Comparison of ENCODE assay signal across 37 cellular contexts in genomic region chr20:17210387-17210786, GRCh38. TPM values are rescaled to one million over a fixed set of nuclear protein-coding genes. Genes with fewer than 3 reads are reported as not detected.
"Had no signal": no experiment of that assay in that cellular context is flagged by ENCODE, and none has a peak within 500 bp of the region (broad histone marks: within the 10 kb centered on the region; RNA-seq: fewer than 3 reads in every experiment).

No MANE protein-coding gene starts in this region.

- H3K27me3 ChIP-seq: adrenal gland, ascending aorta, body of pancreas, brain microvascular endothelial cell, breast epithelium, cardiac muscle cell had no signal

- H3K9me3 ChIP-seq: adrenal gland, ascending aorta, body of pancreas, breast epithelium had no signal

- ATAC-seq: activated naive CD4-positive, alpha-beta T cell treated with anti-CD3 and anti-CD28 coated beads, Interleukin-2, amount 50 U/mL, for 72 hours; activated naive CD8-positive, alpha-beta T cell treated with anti-CD3 and anti-CD28 coated beads, Interleukin-2, amount 50 U/mL, for 24 hours; activated T-cell treated with anti-CD3 and anti-CD28 coated beads, Interleukin-2, amount 50 U/mL, for 4 hours; activated T-cell treated with anti-CD3 and anti-CD28 coated beads, Interleukin-2, amount 50 U/mL, for 72 hours; activated T-helper 17 cell treated with anti-CD3 and anti-CD28 coated beads, Interleukin-2, amount 50 U/mL, for 72 hours; body of pancreas had no signal

- H3K27ac ChIP-seq: adrenal gland, ascending aorta, body of pancreas, brain microvascular endothelial cell, breast epithelium, cardiac muscle cell had no signal

- DNase-seq: activated effector memory CD4-positive, alpha-beta T cell treated with anti-CD3 and anti-CD28 coated beads, Interleukin-2, amount 50 U/mL, for 16 hours; activated effector memory CD4-positive, alpha-beta T cell treated with Interleukin-2 at 50 U/mL for 16 hours; activated gamma-delta T cell; activated gamma-delta T cell treated with Interleukin-2 at 50 U/mL for 16 hours; activated naive CD4-positive, alpha-beta T cell; activated naive CD4-positive, alpha-beta T cell treated with anti-CD3 and anti-CD28 coated beads for 36 hours; activated naive CD4-positive, alpha-beta T cell treated with anti-CD3 and anti-CD28 coated beads, Interleukin-2, amount 10 ng/mL, durations not matched to agents 7 days and 5 days; activated naive CD4-positive, alpha-beta T cell treated with anti-CD3 and anti-CD28 coated beads, Interleukin-2, amount 50 U/mL, for 16 hours; activated naive CD4-positive, alpha-beta T cell treated with Interleukin-2 at 50 U/mL for 16 hours; activated naive CD8-positive, alpha-beta T cell treated with anti-CD3 and anti-CD28 coated beads for 36 hours; activated naive CD8-positive, alpha-beta T cell treated with anti-CD3 and anti-CD28 coated beads, Interleukin-2, amount 10 ng/mL, durations not matched to agents 7 days and 5 days; activated naive CD8-positive, alpha-beta T cell treated with anti-CD3 and anti-CD28 coated beads, Interleukin-2, amount 50 U/mL, for 24 hours; activated T-cell treated with anti-CD3 and anti-CD28 coated beads, Interleukin-2, amount 50 U/mL, for 1 hour; activated T-cell treated with anti-CD3 and anti-CD28 coated beads, Interleukin-2, amount 50 U/mL, for 24 hours; activated T-cell treated with anti-CD3 and anti-CD28 coated beads, Interleukin-2, amount 50 U/mL, for 4 hours; activated T-cell treated with anti-CD3 and anti-CD28 coated beads, Interleukin-2, amount 50 U/mL, for 48 hours; activated T-cell treated with anti-CD3 and anti-CD28 coated beads, Interleukin-2, amount 50 U/mL, for 72 hours; adrenal gland; amniotic stem cell; amygdala; anterior cingulate cortex; aorta; body of pancreas; brain microvascular endothelial cell; caudate nucleus; central memory CD4-positive, alpha-beta T cell; cerebellar nuclear complex had no signal

- H3K4me1 ChIP-seq: adrenal gland, ascending aorta, body of pancreas, breast epithelium had no signal

- H3K4me3 ChIP-seq: adrenal gland, ascending aorta, body of pancreas, breast epithelium, cardiac muscle cell had no signal

- H3K36me3 ChIP-seq: adrenal gland, ascending aorta, brain microvascular endothelial cell, breast epithelium, cardiac muscle cell had no signal

RNA-seq across cellular contexts. Expression of gene PCSK2, which starts 16.5 kb away (rescaled TPM):
- total RNA-seq: activated naive CD4-positive, alpha-beta T cell treated with anti-CD3 and anti-CD28 coated beads for 36 hours; activated naive CD4-positive, alpha-beta T cell treated with anti-CD3 and anti-CD28 coated beads, Interleukin-2, amount 50 U/mL, for 72 hours; activated naive CD8-positive, alpha-beta T cell treated with anti-CD3 and anti-CD28 coated beads for 36 hours; activated naive CD8-positive, alpha-beta T cell treated with anti-CD3 and anti-CD28 coated beads, Interleukin-2, amount 10 ng/mL, durations not matched to agents 7 days and 5 days; activated T-cell treated with anti-CD3 and anti-CD28 coated beads, Interleukin-2, amount 50 U/mL, for 4 hours; activated T-cell treated with anti-CD3 and anti-CD28 coated beads, Interleukin-2, amount 50 U/mL, for 72 hours; activated T-helper 1 cell treated with anti-CD3 and anti-CD28 coated beads, Interleukin-12 subunit alpha, Interleukin-12 subunit beta, Interleukin-2, Interleukin-4 antibody, amounts not matched to agents 30 ng/mL and 10 ng/mL and 1 ng/mL, durations not matched to agents 14 hours and 24 hours and 36 hours; activated T-helper 17 cell treated with anti-CD3 and anti-CD28 coated beads, Interleukin-2, amount 50 U/mL, for 72 hours; activated T-helper 2 cell treated with anti-CD3 and anti-CD28 coated beads, Interferon-gamma antibody, Interleukin-2, Interleukin-4, amounts not matched to agents 10 μg/mL and 5 μg/mL and 100 μg/mL, durations not matched to agents 14 hours and 24 hours and 36 hours; ascending aorta; astrocyte; bronchial epithelial cell; chondrocyte had no signal
